Comparison of ENCODE assay signal across 23 cellular contexts in genomic region chr19:14526423-14526822, GRCh38. TPM values are rescaled to one million over a fixed set of nuclear protein-coding genes. Genes with fewer than 3 reads are reported as not detected.
A peak's percentile ranks its signal among the peaks of the same experiment; 100 is the strongest.
DNase-seq lines count a peak whose midpoint lies in the region; ATAC-seq and TF ChIP-seq lines count a peak whose summit lies in the region.
"Had no signal": no experiment of that assay in that cellular context is flagged by ENCODE, and none has a peak within 500 bp of the region (broad histone marks: within the 10 kb centered on the region; RNA-seq: fewer than 3 reads in every experiment).

No MANE protein-coding gene starts in this region.

- DNase-seq in activated T-cell treated with anti-CD3 and anti-CD28 coated beads, Interleukin-2, amount 50 U/mL, for 24 hours = no peak
- no peak for DNase-seq in activated T-cell treated with anti-CD3 and anti-CD28 coated beads, Interleukin-2, amount 50 U/mL, for 1 hour
- DNase-seq in endothelial cell (ENCODE audit: low spot score) (no peak), neural crest cell (ENCODE audit: low read depth, low spot score) (no peak), vagina (ENCODE audit: extremely low spot score in 2 of 2) (no peak), nephron progenitor cell (no peak), body of pancreas (no peak)
- DNase-seq: activated CD4-positive, alpha-beta memory T cell treated with anti-CD3 and anti-CD28 coated beads, Interleukin-2, amount 10 ng/mL, durations not matched to agents 7 days and 5 days; activated naive CD4-positive, alpha-beta T cell treated with Interleukin-2 at 50 U/mL for 16 hours; activated T-cell treated with anti-CD3 and anti-CD28 coated beads, Interleukin-2, amount 50 U/mL, for 4 hours; DMS 273 treated with DMSO at 0.1 percent for 48 hours; effector CD8-positive, alpha-beta T cell; KBM-7; NCI-H187 treated with DMSO at 0.1 percent for 48 hours; NCI-H345; NCI-H82; SJCRH30; small intestine; stimulated activated CD4-positive, alpha-beta T cell treated with anti-CD3 and anti-CD28 coated beads, Interleukin-4, amount 100 ng/mL, for 1 hour had no signal

- H3K27me3 Mint-ChIP-seq in activated T-cell treated with anti-CD3 and anti-CD28 coated beads, Interleukin-2, amount 50 U/mL, for 24 hours = no peaks in the 10 kb centered on the region
- H3K27me3 Mint-ChIP-seq in endothelial cell (ENCODE audit: unreplicated experiment) (peaks cover 6% of the 10 kb centered on the region), neural crest cell (ENCODE audit: low read depth) (no peaks in the 10 kb centered on the region), nephron progenitor cell (ENCODE audit: low read depth, poor library complexity) (no peaks in the 10 kb centered on the region)
- H3K27me3 Mint-ChIP-seq: activated CD4-positive, alpha-beta memory T cell treated with anti-CD3 and anti-CD28 coated beads, Interleukin-2, amount 10 ng/mL, durations not matched to agents 7 days and 5 days had no signal

- intact Hi-C loops in vagina (cut with DNase I) = no loop called here
- intact Hi-C loops in body of pancreas (cut with DNase I) = no loop called here

- H3K9me3 Mint-ChIP-seq in activated T-cell treated with anti-CD3 and anti-CD28 coated beads, Interleukin-2, amount 50 U/mL, for 24 hours = no peaks in the 10 kb centered on the region
- H3K9me3 Mint-ChIP-seq in endothelial cell (ENCODE audit: unreplicated experiment) (no peaks in the 10 kb centered on the region), neural crest cell (no peaks in the 10 kb centered on the region), nephron progenitor cell (no peaks in the 10 kb centered on the region)
- H3K9me3 Mint-ChIP-seq: activated CD4-positive, alpha-beta memory T cell treated with anti-CD3 and anti-CD28 coated beads, Interleukin-2, amount 10 ng/mL, durations not matched to agents 7 days and 5 days; activated T-cell treated with anti-CD3 and anti-CD28 coated beads, Interleukin-2, amount 50 U/mL, for 4 hours; WTC11 had no signal

- WGBS in body of pancreas, 2 donors = 74% methylated on average over 4 of the region's 4 CpGs

- H3K4me1 ChIP-seq in vagina (peaks cover 36% of the 10 kb centered on the region), body of pancreas (peaks cover 10% of the 10 kb centered on the region)

- H3K36me3 Mint-ChIP-seq in activated T-cell treated with anti-CD3 and anti-CD28 coated beads, Interleukin-2, amount 50 U/mL, for 24 hours (ENCODE audit: low read depth) = peaks cover 12% of the 10 kb centered on the region
- H3K36me3 Mint-ChIP-seq in endothelial cell (ENCODE audit: low read depth, unreplicated experiment) (no peaks in the 10 kb centered on the region), neural crest cell (ENCODE audit: low read depth) (no peaks in the 10 kb centered on the region), nephron progenitor cell (ENCODE audit: low read depth) (no peaks in the 10 kb centered on the region)
- H3K36me3 Mint-ChIP-seq: WTC11 had no signal

- H3K9me3 ChIP-seq in vagina (no peaks in the 10 kb centered on the region), body of pancreas (no peaks in the 10 kb centered on the region)
- H3K9me3 ChIP-seq: BLaER1, SJCRH30 had no signal

- H3K4me1 Mint-ChIP-seq in activated T-cell treated with anti-CD3 and anti-CD28 coated beads, Interleukin-2, amount 50 U/mL, for 24 hours (ENCODE audit: low read depth) = peaks cover 58% of the 10 kb centered on the region
- H3K4me1 Mint-ChIP-seq in endothelial cell (ENCODE audit: unreplicated experiment) (peaks cover 10% of the 10 kb centered on the region), neural crest cell (peaks cover 28% of the 10 kb centered on the region), nephron progenitor cell (peaks cover 48% of the 10 kb centered on the region)

- H3K27ac Mint-ChIP-seq in activated T-cell treated with anti-CD3 and anti-CD28 coated beads, Interleukin-2, amount 50 U/mL, for 24 hours = peak overlapping the region; percentile 18
- H3K27ac Mint-ChIP-seq in endothelial cell (ENCODE audit: unreplicated experiment) (peak overlapping the region; percentile 67), neural crest cell (ENCODE audit: unreplicated experiment) (no peak overlapping the region), nephron progenitor cell (no peak overlapping the region)
- H3K27ac Mint-ChIP-seq: WTC11 had no signal

- TF ChIP-seq CTCF in endothelial cell (IDR thresholded peaks at IDR 0.05; ENCODE audit: unreplicated experiment) = no peak
- TF ChIP-seq CTCF in neural crest cell (conservative IDR thresholded peaks at IDR 0.05) = no peak
- TF ChIP-seq CTCF in vagina (IDR thresholded peaks at IDR 0.05) = no peak
- no peak for TF ChIP-seq CTCF in nephron progenitor cell (IDR thresholded peaks at IDR 0.05)
- no peak for TF ChIP-seq CTCF in body of pancreas (IDR thresholded peaks at IDR 0.05)

- TF ChIP-seq POLR2A in vagina (IDR thresholded peaks at IDR 0.05) = no peak
- TF ChIP-seq POLR2A in body of pancreas (IDR thresholded peaks at IDR 0.05) = no peak

- ATAC-seq in body of pancreas = no peak
- no peak for ATAC-seq in GM19455 (IDR thresholded peaks at IDR 0.05; ENCODE audit: unreplicated experiment)
- ATAC-seq: activated T-cell treated with anti-CD3 and anti-CD28 coated beads, Interleukin-2, amount 50 U/mL, for 4 hours; WTC11 had no signal

- H3K4me3 Mint-ChIP-seq in activated T-cell treated with anti-CD3 and anti-CD28 coated beads, Interleukin-2, amount 50 U/mL, for 24 hours = no peak overlapping the region
- H3K4me3 Mint-ChIP-seq in endothelial cell (ENCODE audit: unreplicated experiment) = no peak overlapping the region
- H3K4me3 Mint-ChIP-seq in neural crest cell = peak overlapping the region; percentile 1
- no peak overlapping the region for H3K4me3 Mint-ChIP-seq in nephron progenitor cell
- H3K4me3 Mint-ChIP-seq: activated CD4-positive, alpha-beta memory T cell treated with anti-CD3 and anti-CD28 coated beads, Interleukin-2, amount 10 ng/mL, durations not matched to agents 7 days and 5 days; activated T-cell treated with anti-CD3 and anti-CD28 coated beads, Interleukin-2, amount 50 U/mL, for 4 hours; WTC11 had no signal

- H3K4me3 ChIP-seq in vagina (no peak overlapping the region), body of pancreas (no peak overlapping the region)
- H3K4me3 ChIP-seq: BLaER1, PC-9, SJCRH30 had no signal

- H3K27me3 ChIP-seq in vagina (no peaks in the 10 kb centered on the region), body of pancreas (no peaks in the 10 kb centered on the region)
- H3K27me3 ChIP-seq: BLaER1, SJCRH30 had no signal

- H3K36me3 ChIP-seq in vagina (no peaks in the 10 kb centered on the region), body of pancreas (replicated peaks in 1 of 2; ENCODE audit: insufficient read depth in 1 of 2, low read depth in 2 of 2) (no peaks in the 10 kb centered on the region)
- H3K36me3 ChIP-seq: BLaER1, SJCRH30 had no signal

- H3K27ac ChIP-seq in vagina (peak overlapping the region; percentile 98), body of pancreas (no peak overlapping the region)
- H3K27ac ChIP-seq: BLaER1, PC-9, SJCRH30 had no signal

RNA-seq across cellular contexts. Expression of gene TECR, which starts 3.0 kb away (rescaled TPM):
- total RNA-seq in endothelial cell (ENCODE audit: unreplicated experiment) (116 TPM), neural crest cell (177 and 185 TPM in 2 replicates), vagina (110 TPM), body of pancreas (10 to 100 TPM; 26.2 to 28.7 TPM)

RNA-seq across cellular contexts. Expression of gene DNAJB1, which starts 8.2 kb away (rescaled TPM):
- total RNA-seq in endothelial cell (ENCODE audit: unreplicated experiment) = 45.7 TPM
- total RNA-seq in neural crest cell = 89.4 and 94.2 TPM in 2 replicates
- total RNA-seq in vagina = 164 TPM
- total RNA-seq in body of pancreas = 10 to 100 TPM; 24.4 to 33.2 TPM

RNA-seq across cellular contexts. Expression of gene GIPC1, which starts 30.5 kb away (rescaled TPM):
- total RNA-seq in endothelial cell (ENCODE audit: unreplicated experiment) = 106 TPM
- total RNA-seq in neural crest cell = 72.5 and 73.0 TPM in 2 replicates
- total RNA-seq in vagina = 81.0 TPM
- total RNA-seq in body of pancreas = 100 to 1,000 TPM in 1 of 2 donors, 10 to 100 TPM in 1; 34.5 to 120 TPM

RNA-seq across cellular contexts. Expression of gene NDUFB7, which starts 45.4 kb away (rescaled TPM):
- total RNA-seq in endothelial cell (ENCODE audit: unreplicated experiment) = 122 TPM
- total RNA-seq in neural crest cell = 123 and 128 TPM in 2 replicates
- total RNA-seq in vagina = 375 TPM
- total RNA-seq in body of pancreas = 100 to 1,000 TPM; 121 to 206 TPM

RNA-seq across cellular contexts. Expression of gene PTGER1, which starts 51.3 kb away (rescaled TPM):
- 0.31 TPM for total RNA-seq in endothelial cell (ENCODE audit: unreplicated experiment)
- 0.27 and 0.40 TPM in 2 replicates for total RNA-seq in neural crest cell
- not detected for total RNA-seq in vagina
- 1 to 10 TPM in 1 of 2 donors, not detected in 1; 3.6 TPM for total RNA-seq in body of pancreas

Comparison
In these comparisons a context has a peak if more than half of its experiments do, and no peak if none do; other contexts are left out.
1. H3K27ac Mint-ChIP-seq: peak in activated T-cell treated with anti-CD3 and anti-CD28 coated beads, Interleukin-2, amount 50 U/mL, for 24 hours (single experiment) and endothelial cell (single experiment); none in neural crest cell (single experiment) and nephron progenitor cell (single experiment).